In genomic region chr22:21685164-21685513, GRCh38 we compare ENCODE assay signal across 14 cellular contexts. TPM values are rescaled to one million over a fixed set of nuclear protein-coding genes. Genes with fewer than 3 reads are reported as not detected.
"Had no signal": no experiment of that assay in that cellular context is flagged by ENCODE, and none has a peak within 500 bp of the region (broad histone marks: within the 10 kb centered on the region; RNA-seq: fewer than 3 reads in every experiment).

No MANE protein-coding gene starts in this region.

- H3K27me3 Mint-ChIP-seq: naive B cell; stimulated activated naive CD8-positive, alpha-beta T cell treated with anti-CD3 and anti-CD28 coated beads, Interleukin-15, Interleukin-2, amounts not matched to agents 100 ng/mL and 50 ng/mL, for 24 hours had no signal

- H3K9me3 ChIP-seq: esophagus squamous epithelium, ovary, right atrium auricular region, testis, tibial nerve, upper lobe of right lung had no signal

- H3K4me1 ChIP-seq: esophagus squamous epithelium, foreskin keratinocyte, right atrium auricular region, testis, upper lobe of right lung had no signal

- H3K27me3 ChIP-seq: esophagus squamous epithelium, foreskin keratinocyte, ovary, right atrium auricular region, testis, tibial nerve, upper lobe of right lung had no signal

- ATAC-seq: foreskin keratinocyte, upper lobe of right lung had no signal

- H3K27ac ChIP-seq: esophagus squamous epithelium, foreskin keratinocyte, ovary, right atrium auricular region, testis, tibial nerve, upper lobe of right lung had no signal

- H3K4me3 Mint-ChIP-seq: naive B cell; nephron; stimulated activated naive CD8-positive, alpha-beta T cell treated with anti-CD3 and anti-CD28 coated beads, Interleukin-15, Interleukin-2, amounts not matched to agents 100 ng/mL and 50 ng/mL, for 24 hours had no signal

- H3K27ac Mint-ChIP-seq: nephron; stimulated activated naive CD8-positive, alpha-beta T cell treated with anti-CD3 and anti-CD28 coated beads, Interleukin-15, Interleukin-2, amounts not matched to agents 100 ng/mL and 50 ng/mL, for 24 hours had no signal

- H3K9me3 Mint-ChIP-seq: naive B cell; nephron; stimulated activated naive CD8-positive, alpha-beta T cell treated with anti-CD3 and anti-CD28 coated beads, Interleukin-15, Interleukin-2, amounts not matched to agents 100 ng/mL and 50 ng/mL, for 24 hours had no signal

- H3K4me3 ChIP-seq: esophagus squamous epithelium, ovary, right atrium auricular region, testis, tibial nerve, upper lobe of right lung had no signal

- H3K36me3 ChIP-seq: ovary had no signal

- H3K4me1 Mint-ChIP-seq: nephron had no signal

- DNase-seq: esophagus squamous epithelium; foreskin keratinocyte; mesendoderm; naive B cell; ovary; small intestine; stimulated activated CD4-positive, alpha-beta T cell treated with anti-CD3 and anti-CD28 coated beads, Interleukin-12 subunit alpha, Interleukin-12 subunit beta, amount 100 ng/mL, for 4 hours; testis; upper lobe of right lung had no signal

RNA-seq across cellular contexts. Expression of gene YPEL1, which starts 50.5 kb away (rescaled TPM):
- total RNA-seq: foreskin keratinocyte had no signal

RNA-seq across cellular contexts. Expression of gene CCDC116, which starts 52.6 kb away (rescaled TPM):
- total RNA-seq: lung microvascular endothelial cell, right atrium auricular region had no signal
